10 cellular contexts compared by ENCODE assay signal in the genomic region with DNA sequence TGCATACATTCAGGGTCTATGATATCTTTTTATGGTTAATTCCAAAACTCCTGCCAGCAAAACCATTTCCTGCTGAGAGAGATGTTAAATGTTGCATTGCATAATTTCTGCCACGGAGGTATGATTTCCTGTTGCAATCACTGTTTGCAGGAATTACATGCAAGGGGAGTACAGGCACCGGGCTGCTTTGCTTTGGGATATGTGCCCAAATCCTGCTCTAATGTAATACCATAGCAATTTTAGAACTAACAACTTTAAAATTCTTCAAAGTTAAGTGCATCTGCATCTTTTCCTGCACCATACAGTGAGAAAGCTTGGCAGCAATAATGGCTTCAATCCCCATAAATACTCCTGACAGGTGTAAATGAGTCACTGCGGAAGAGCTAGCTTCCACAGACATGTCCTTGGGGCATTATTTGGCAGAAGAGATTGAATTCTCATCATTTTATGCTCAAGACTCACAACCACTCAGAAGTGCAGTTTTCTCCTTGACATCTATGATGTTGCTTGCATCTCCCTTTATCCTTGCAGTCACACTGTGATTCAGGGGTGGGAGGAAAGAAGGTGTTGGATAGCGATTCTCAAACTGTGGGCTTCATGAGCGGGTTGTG. TPM values are rescaled to one million over a fixed set of nuclear protein-coding genes. Genes with fewer than 3 reads are reported as not detected.
DNase-seq lines count a peak whose midpoint lies in the region; ATAC-seq and TF ChIP-seq lines count a peak whose summit lies in the region.
"Had no signal": no experiment of that assay in that cellular context is flagged by ENCODE, and none has a peak within 500 bp of the region (broad histone marks: within the 10 kb centered on the region; RNA-seq: fewer than 3 reads in every experiment).

No MANE protein-coding gene starts in this region.

- H3K36me3 Mint-ChIP-seq in MCF 10A (ENCODE audit: insufficient read depth, unreplicated experiment) = peaks cover 6% of the 10 kb centered on the region
- no peaks in the 10 kb centered on the region for H3K36me3 Mint-ChIP-seq in activated T-helper 17 cell treated with anti-CD3 and anti-CD28 coated beads, Interleukin-2, amount 50 U/mL, for 72 hours (ENCODE audit: low read depth)

- no peaks in the 10 kb centered on the region for H3K9me3 Mint-ChIP-seq in MCF 10A (ENCODE audit: unreplicated experiment)
- no peaks in the 10 kb centered on the region for H3K9me3 Mint-ChIP-seq in activated T-helper 17 cell treated with anti-CD3 and anti-CD28 coated beads, Interleukin-2, amount 50 U/mL, for 72 hours

- intact Hi-C loops in MCF 10A (cut with micrococcal nuclease) (loop anchor here (1.0 to 10.0 kb wide), 2 partner anchors 10 to 341 kb away; no protein-coding TSS in a partner anchor), lower lobe of right lung (cut with DNase I) (no loop called here)

- BruUV-seq in MCF 10A (replicated peaks; lab: Mats Ljungman, UMichigan) = no TSS peak

- ATAC-seq in lower lobe of right lung = peak; percentile 69 to 85
- no peak for ATAC-seq in activated T-helper 17 cell treated with anti-CD3 and anti-CD28 coated beads, Interleukin-2, amount 50 U/mL, for 72 hours (replicated peaks)
- ATAC-seq in HG02678 (IDR thresholded peaks at IDR 0.05; ENCODE audit: unreplicated experiment) = no peak

- H3K27me3 Mint-ChIP-seq in MCF 10A (ENCODE audit: insufficient read depth, unreplicated experiment) = no peaks in the 10 kb centered on the region
- H3K27me3 Mint-ChIP-seq in activated T-helper 17 cell treated with anti-CD3 and anti-CD28 coated beads, Interleukin-2, amount 50 U/mL, for 72 hours = no peaks in the 10 kb centered on the region

- peak overlapping the region; percentile 40 for H3K4me3 Mint-ChIP-seq in MCF 10A (ENCODE audit: unreplicated experiment)
- H3K4me3 Mint-ChIP-seq in activated T-helper 17 cell treated with anti-CD3 and anti-CD28 coated beads, Interleukin-2, amount 50 U/mL, for 72 hours = no peak overlapping the region

- no peaks in the 10 kb centered on the region for H3K27me3 ChIP-seq in lower lobe of right lung (ENCODE audit: low read depth)

- H3K27ac Mint-ChIP-seq in MCF 10A (ENCODE audit: low read depth, unreplicated experiment) = peak overlapping the region; percentile 47
- no peak overlapping the region for H3K27ac Mint-ChIP-seq in activated T-helper 17 cell treated with anti-CD3 and anti-CD28 coated beads, Interleukin-2, amount 50 U/mL, for 72 hours

- peaks cover 23% of the 10 kb centered on the region for H3K4me1 ChIP-seq in lower lobe of right lung

- peak; percentile 91 for DNase-seq in AG04449 (ENCODE audit: low read depth, low spot score)
- DNase-seq in HS-5 (ENCODE audit: low read depth) = peak; percentile 93
- DNase-seq in MCF 10A (ENCODE audit: unreplicated experiment) = peak; percentile 95
- DNase-seq in lower lobe of right lung = no peak
- DNase-seq in NCI-H146 (lab: John Stamatoyannopoulos, UW) = no peak
- no peak for DNase-seq in activated CD4-positive, alpha-beta T cell treated with anti-CD3 and anti-CD28 coated beads, Interleukin-2, amount 50 U/mL, for 1 hour
- DNase-seq: H7, NCI-H1694 treated with DMSO at 0.1 percent for 48 hours had no signal

- H3K9me3 ChIP-seq in lower lobe of right lung = no peaks in the 10 kb centered on the region

- 0 out of 2 replicates have a peak overlapping the region, but pooled peaks have one; percentile 4 for H3K4me3 ChIP-seq in AG04449 (ENCODE audit: low read depth, low read length)
- no peak overlapping the region for H3K4me3 ChIP-seq in lower lobe of right lung

- CTCF ChIA-PET in AG04449 (lab: Yijun Ruan, JAX) = no interaction called here
- CTCF ChIA-PET in MCF 10A (lab: Yijun Ruan, JAX) = interaction anchor here (1.0 to 1.1 kb wide), 2 partner anchors 11 to 46 kb away, joined by 3 to 5 read pairs; no protein-coding TSS in a partner anchor

- peaks cover 33% of the 10 kb centered on the region for H3K4me1 Mint-ChIP-seq in MCF 10A (ENCODE audit: insufficient read depth, unreplicated experiment)
- peaks cover 15% of the 10 kb centered on the region for H3K4me1 Mint-ChIP-seq in activated T-helper 17 cell treated with anti-CD3 and anti-CD28 coated beads, Interleukin-2, amount 50 U/mL, for 72 hours

- TF ChIP-seq CTCF in AG04449 (IDR thresholded peaks at IDR 0.05; ENCODE audit: insufficient read depth, low read length, missing control alignments) = no peak
- no peak for TF ChIP-seq CTCF in MCF 10A (IDR thresholded peaks at IDR 0.05; ENCODE audit: unreplicated experiment)
- TF ChIP-seq CTCF in lower lobe of right lung (IDR thresholded peaks at IDR 0.05) = no peak

- POLR2A ChIA-PET in AG04449 (lab: Yijun Ruan, JAX) = no interaction called here
- POLR2A ChIA-PET in MCF 10A (lab: Yijun Ruan, JAX) = interaction anchor here (0.6 to 2.1 kb wide), 3 partner anchors 11 to 15 kb away, joined by 3 to 22 read pairs (median 5); no protein-coding TSS in a partner anchor

- no peak overlapping the region for H3K27ac ChIP-seq in lower lobe of right lung

- H3K36me3 ChIP-seq in lower lobe of right lung = no peaks in the 10 kb centered on the region

RNA-seq across cellular contexts. Expression of gene TRIM2, which starts 29.6 kb away (rescaled TPM):
- total RNA-seq in MCF 10A (2022) = 33.0 and 37.2 TPM in 2 replicates
- total RNA-seq in lower lobe of right lung = 32.6 TPM
- total RNA-seq in activated T-helper 17 cell treated with anti-CD3 and anti-CD28 coated beads, Interleukin-2, amount 50 U/mL, for 72 hours = 1 to 10 TPM; 1.0 to 1.6 TPM

Comparison
In these comparisons a context has a peak if more than half of its experiments do, and no peak if none do; other contexts are left out.
1. DNase-seq: peak in AG04449 (single experiment), HS-5 (single experiment) and MCF 10A (single experiment); none in lower lobe of right lung (single experiment), NCI-H146 (single experiment) and activated CD4-positive, alpha-beta T cell treated with anti-CD3 and anti-CD28 coated beads, Interleukin-2, amount 50 U/mL, for 1 hour (single experiment).
2. ATAC-seq: peak in lower lobe of right lung (2 of 2); none in activated T-helper 17 cell treated with anti-CD3 and anti-CD28 coated beads, Interleukin-2, amount 50 U/mL, for 72 hours (single experiment) and HG02678 (single experiment).
3. RNA of gene TRIM2, which starts 29.6 kb away (total RNA-seq): 33.0 to 37.2 TPM in MCF 10A and 32.6 TPM in lower lobe of right lung (single experiment); 1.0 to 1.6 TPM in activated T-helper 17 cell treated with anti-CD3 and anti-CD28 coated beads, Interleukin-2, amount 50 U/mL, for 72 hours; every median in the first group is over 10 times any median in the second.